Comparison of ENCODE assay signal across 1 cellular context in the genomic region with DNA sequence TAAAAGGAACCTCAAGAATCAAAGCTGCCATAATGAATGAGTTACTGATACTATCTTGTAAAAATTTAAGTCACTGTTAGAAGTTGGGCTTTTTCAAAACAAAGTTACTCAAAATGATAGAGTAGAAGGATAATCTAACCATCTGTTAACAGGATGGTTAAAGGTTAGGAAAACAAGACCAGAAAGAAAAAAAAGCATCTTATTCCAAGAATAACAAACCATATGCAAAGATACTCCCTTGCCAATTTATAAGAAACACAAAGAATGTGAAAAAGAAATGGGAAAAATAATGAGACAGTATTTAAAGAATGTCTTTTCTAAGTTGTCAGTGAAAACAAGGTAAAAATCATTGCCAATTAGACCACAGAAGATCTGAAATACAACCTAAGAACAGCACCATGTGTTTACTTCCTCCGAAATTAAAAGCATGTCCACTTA.
TF ChIP-seq lines count a peak whose summit lies in the region.

No MANE protein-coding gene starts in this region.

TF ChIP-seq in IMR-90, 13 proteins besides CTCF, POLR2A, EP300 and RAD21:
- TF ChIP-seq MAFK (IDR thresholded peaks at IDR 0.05; ENCODE audit: low read depth, low read length) (no peak), MAZ (IDR thresholded peaks at IDR 0.05; ENCODE audit: borderline replicate concordance, low read depth, low read length) (no peak)
